In genomic region chr3:10006048-10006761, GRCh38 we compare ENCODE assay signal across 1 cellular context.
TF ChIP-seq lines count a peak whose summit lies in the region.

No MANE protein-coding gene starts in this region.

TF ChIP-seq in HepG2, 621 proteins besides CTCF, POLR2A, EP300 and RAD21 (continues in another document):
- TF ChIP-seq DPF2 (CRISPR knock-in tag; IDR thresholded peaks at IDR 0.05; ENCODE audit: borderline replicate concordance, low read depth) (0 out of 2 replicates have a peak, but pooled peaks have one; percentile 42), HIVEP1 (CRISPR knock-in tag; IDR thresholded peaks at IDR 0.05) (no peak), ASH2L (IDR thresholded peaks at IDR 0.05; ENCODE audit: insufficient read length, low read depth, low read length) (no peak), HNRNPUL1 (IDR thresholded peaks at IDR 0.05; ENCODE audit: low read depth, low read length) (no peak), MIXL1 (CRISPR knock-in tag; IDR thresholded peaks at IDR 0.05) (no peak), ETS1 (CRISPR knock-in tag; IDR thresholded peaks at IDR 0.05) (no peak), THAP7 (CRISPR knock-in tag; IDR thresholded peaks at IDR 0.05) (no peak; the same call in 1 of the 2 replicates), ZNF619 (CRISPR knock-in tag; IDR thresholded peaks at IDR 0.05) (no peak), ZGPAT (CRISPR knock-in tag; IDR thresholded peaks at IDR 0.05) (peak; percentile 17; the same call in 1 of the 2 replicates), PPARG (CRISPR knock-in tag; conservative IDR thresholded peaks at IDR 0.05) (0 out of 2 replicates have a peak, but pooled peaks have one; percentile 31), FOXA3 (CRISPR knock-in tag; IDR thresholded peaks at IDR 0.05) (0 out of 2 replicates have a peak, but pooled peaks have one; percentile 46), MNT (IDR thresholded peaks at IDR 0.05) (peak; percentile 52; the same call in 1 of the 2 replicates), HNF4G (IDR thresholded peaks at IDR 0.05; ENCODE audit: borderline replicate concordance, low read depth, low read length) (peak; percentile 81), HNF4G (CRISPR knock-in tag; IDR thresholded peaks at IDR 0.05; ENCODE audit: borderline replicate concordance, low read depth) (peak; percentile 65; the same call in 1 of the 2 replicates), UBTF (CRISPR knock-in tag; IDR thresholded peaks at IDR 0.05) (0 out of 2 replicates have a peak, but pooled peaks have one; percentile 4), ZBTB37 (CRISPR knock-in tag; IDR thresholded peaks at IDR 0.05) (no peak), ZNF17 (CRISPR knock-in tag; IDR thresholded peaks at IDR 0.05) (no peak), GMEB1 (CRISPR knock-in tag; IDR thresholded peaks at IDR 0.05; ENCODE audit: borderline replicate concordance) (no peak; the same call in 1 of the 2 replicates), ONECUT2 (CRISPR knock-in tag; IDR thresholded peaks at IDR 0.05) (peak; percentile 85), SRSF9 (IDR thresholded peaks at IDR 0.05; ENCODE audit: borderline replicate concordance, insufficient read depth, low read depth, low read length, poor library complexity, severe bottlenecking) (no peak), NR2F6 (IDR thresholded peaks at IDR 0.05) (peak; percentile 87), NR2F6 (CRISPR knock-in tag; IDR thresholded peaks at IDR 0.05) (peak; percentile 85), U2AF1 (optimal IDR thresholded peaks at IDR 0.05; ENCODE audit: low read depth, low read length) (no peak), RARA (CRISPR knock-in tag; IDR thresholded peaks at IDR 0.05) (peak; percentile 96), PRDM15 (CRISPR knock-in tag; IDR thresholded peaks at IDR 0.05) (no peak), GABPA (IDR thresholded peaks at IDR 0.05; ENCODE audit: low read depth, low read length) (no peak), GABPA (CRISPR knock-in tag; IDR thresholded peaks at IDR 0.05; ENCODE audit: low read depth) (no peak), ZNF513 (CRISPR knock-in tag; conservative IDR thresholded peaks at IDR 0.05) (no peak), POGK (CRISPR knock-in tag; conservative IDR thresholded peaks at IDR 0.05) (no peak), ZNF143 (CRISPR knock-in tag; IDR thresholded peaks at IDR 0.05) (no peak), ZNF44 (CRISPR knock-in tag; IDR thresholded peaks at IDR 0.05) (no peak), ZBTB10 (CRISPR knock-in tag; IDR thresholded peaks at IDR 0.05; ENCODE audit: borderline replicate concordance) (no peak), FOXO1 (CRISPR knock-in tag; IDR thresholded peaks at IDR 0.05) (peak; percentile 78; the same call in 1 of the 2 replicates), TBL1XR1 (IDR thresholded peaks at IDR 0.05; ENCODE audit: borderline replicate concordance, low read length, partially characterized antibody) (no peak)
